In genomic region chr22:41110968-41111367, GRCh38 we compare ENCODE assay signal across 20 cellular contexts. TPM values are rescaled to one million over a fixed set of nuclear protein-coding genes. Genes with fewer than 3 reads are reported as not detected.
DNase-seq lines count a peak whose midpoint lies in the region; ATAC-seq and TF ChIP-seq lines count a peak whose summit lies in the region.
"Had no signal": no experiment of that assay in that cellular context is flagged by ENCODE, and none has a peak within 500 bp of the region (broad histone marks: within the 10 kb centered on the region; RNA-seq: fewer than 3 reads in every experiment).

No MANE protein-coding gene starts in this region.

- peaks cover 0 to 5% of the 10 kb centered on the region in 2 donors for H3K9me3 ChIP-seq in neuronal stem cell (replicated peaks in 1 of 2; ENCODE audit: control insufficient read depth in 2 of 2, insufficient read depth in 1 of 2, low read depth in 1 of 2, low read length in 2 of 2)
- no peaks in the 10 kb centered on the region for H3K9me3 ChIP-seq in psoas muscle
- H3K9me3 ChIP-seq: BE2C had no signal

- peak overlapping the region; percentile 21 for H3K4me3 Mint-ChIP-seq in central memory CD8-positive, alpha-beta T cell
- H3K4me3 Mint-ChIP-seq: GM23338, H9 had no signal

- H4K8ac ChIP-seq in neuronal stem cell (ENCODE audit: low read depth, low read length): no peak overlapping the region

- no peak overlapping the region for H2BK15ac ChIP-seq in neuronal stem cell (ENCODE audit: low read length)

- no peak for ATAC-seq in central memory CD8-positive, alpha-beta T cell (replicated peaks; ENCODE audit: extremely low read depth, poor library complexity, severe bottlenecking)
- ATAC-seq in psoas muscle: peak; percentile 75 to 83 (median 80)
- ATAC-seq in HG03139 (IDR thresholded peaks at IDR 0.05; ENCODE audit: unreplicated experiment): no peak
- ATAC-seq: GM12878, GM23338, HCT116 had no signal

- H2AK5ac ChIP-seq in neuronal stem cell (ENCODE audit: low read depth, low read length): no peak overlapping the region

- H3K9me3 Mint-ChIP-seq in central memory CD8-positive, alpha-beta T cell: no peaks in the 10 kb centered on the region
- H3K9me3 Mint-ChIP-seq: CD14-positive monocyte; CD4-positive, alpha-beta T cell; CD8-positive, alpha-beta memory T cell; GM23338; H9 had no signal

- no peak overlapping the region for H3K14ac ChIP-seq in neuronal stem cell (ENCODE audit: low read length)

- H3K27ac ChIP-seq in neuronal stem cell (replicated peaks; ENCODE audit: low read length) (no peak overlapping the region), psoas muscle (peak overlapping the region; percentile 63)
- H3K27ac ChIP-seq: 22Rv1; BLaER1 treated with 17β-estradiol and CSF1 and Interleukin-3, amounts not matched to agents 10 nM and 100 nM had no signal

- H3K23ac ChIP-seq in neuronal stem cell (ENCODE audit: low read depth, low read length, poor library complexity): peak overlapping the region; percentile 65

- no CpG with 5 or more reads among the region's 10 CpGs for WGBS in neuronal stem cell (ENCODE audit: extremely low coverage in 2 of 2, insufficient read length in 2 of 2, insufficient replicate concordance in 1 of 2), 2 donors
- 23 to 45% (median 32%) methylated on average over 10 of the region's 10 CpGs for WGBS in psoas muscle, 3 donors

- H3K36me3 ChIP-seq in neuronal stem cell (replicated peaks in 1 of 2; ENCODE audit: control insufficient read depth in 2 of 2, insufficient read depth in 2 of 2, low read length in 2 of 2): peaks cover 2 to 77% of the 10 kb centered on the region in 2 donors
- peaks cover 0 to 20% of the 10 kb centered on the region in 2 donors for H3K36me3 ChIP-seq in psoas muscle (ENCODE audit: insufficient read depth in 1 of 2, low read depth in 1 of 2)

- no peak overlapping the region for H2BK120ac ChIP-seq in neuronal stem cell (ENCODE audit: low read depth, low read length)

- H3K4me2 ChIP-seq in neuronal stem cell (ENCODE audit: insufficient read depth, low read length, poor library complexity, severe bottlenecking): no peak overlapping the region
- H3K4me2 ChIP-seq: BLaER1 treated with 17β-estradiol and CSF1 and Interleukin-3, amounts not matched to agents 10 nM and 100 nM; GM23338 had no signal

- no peaks in the 10 kb centered on the region for H3K27me3 Mint-ChIP-seq in central memory CD8-positive, alpha-beta T cell
- H3K27me3 Mint-ChIP-seq: CD4-positive, alpha-beta T cell; CD8-positive, alpha-beta memory T cell had no signal

- no peak overlapping the region for H3K18ac ChIP-seq in neuronal stem cell (ENCODE audit: low read length)

- H3K36me3 Mint-ChIP-seq in central memory CD8-positive, alpha-beta T cell (ENCODE audit: insufficient read depth): peaks cover 37% of the 10 kb centered on the region

- H3K4me1 ChIP-seq in neuronal stem cell (ENCODE audit: control insufficient read depth in 2 of 2, insufficient read depth in 1 of 2, low read depth in 1 of 2, low read length in 2 of 2) (no peaks in the 10 kb centered on the region), psoas muscle (peaks cover 40% of the 10 kb centered on the region)
- H3K4me1 ChIP-seq: BE2C had no signal

- H3K9ac ChIP-seq in neuronal stem cell (ENCODE audit: low read depth, low read length, poor library complexity): no peak overlapping the region
- H3K9ac ChIP-seq: BLaER1 treated with 17β-estradiol and CSF1 and Interleukin-3, amounts not matched to agents 10 nM and 100 nM had no signal

- intact Hi-C loops in psoas muscle (cut with DNase I): no loop called here

- DNase-seq in central memory CD8-positive, alpha-beta T cell (ENCODE audit: low spot score in 2 of 2): no peak
- DNase-seq in neuronal stem cell (ENCODE audit: low spot score) (no peak), psoas muscle (peak in 1 of 2 donors; percentile 64), AML-193 (lab: John Stamatoyannopoulos, UW) (no peak), T1000 (lab: John Stamatoyannopoulos, UW) (no peak)
- DNase-seq: BE2C; CD4-positive, alpha-beta T cell; CD8-positive, alpha-beta memory T cell; DMS 273 treated with DMSO at 0.1 percent for 48 hours; DMS79; EL; GDM1; H9 had no signal

- no peak overlapping the region for H2AFZ ChIP-seq in neuronal stem cell (ENCODE audit: low read length)
- H2AFZ ChIP-seq: GM23338 had no signal

- H3K4me1 Mint-ChIP-seq in central memory CD8-positive, alpha-beta T cell: peaks cover 62% of the 10 kb centered on the region

- no peak overlapping the region for H4K91ac ChIP-seq in neuronal stem cell (ENCODE audit: low read depth, low read length, poor library complexity)

- H3K27ac Mint-ChIP-seq in central memory CD8-positive, alpha-beta T cell (ENCODE audit: low read depth): peak overlapping the region; percentile 51
- H3K27ac Mint-ChIP-seq: GM23338 had no signal

- H3K79me1 ChIP-seq in neuronal stem cell (ENCODE audit: low read depth, low read length): peaks cover 1% of the 10 kb centered on the region

- H3K4me3 ChIP-seq in neuronal stem cell (ENCODE audit: low read length in 2 of 2) (no peak overlapping the region), psoas muscle (no peak overlapping the region)
- H3K4me3 ChIP-seq: BLaER1 treated with 17β-estradiol and CSF1 and Interleukin-3, amounts not matched to agents 10 nM and 100 nM; GM12878; GM23338 had no signal

- H2BK12ac ChIP-seq in neuronal stem cell (ENCODE audit: low read length): no peak overlapping the region

- no peak overlapping the region for H3K4ac ChIP-seq in neuronal stem cell (ENCODE audit: low read length)

- H2BK5ac ChIP-seq in neuronal stem cell (ENCODE audit: low read length): no peak overlapping the region

- TF ChIP-seq CTCF in psoas muscle (IDR thresholded peaks at IDR 0.05): no peak

- H3K27me3 ChIP-seq in neuronal stem cell (ENCODE audit: control insufficient read depth in 3 of 3, insufficient read depth in 3 of 3, low read depth in 1 of 3, low read length in 3 of 3): no peaks in the 10 kb centered on the region
- H3K27me3 ChIP-seq in psoas muscle (ENCODE audit: insufficient read depth in 3 of 3, low read length in 2 of 3): no peaks in the 10 kb centered on the region
- H3K27me3 ChIP-seq: BE2C; BLaER1 treated with 17β-estradiol and CSF1 and Interleukin-3, amounts not matched to agents 10 nM and 100 nM had no signal

RNA-seq across cellular contexts. Expression of gene EP300, which starts 18.6 kb away (rescaled TPM):
- polyA plus RNA-seq in neuronal stem cell (2013, experiment 1 of 2): 19.7 TPM
- 21.9 TPM for polyA plus RNA-seq in neuronal stem cell (2013, experiment 2 of 2)
- 10 to 100 TPM; 31.0 to 40.7 (median 35.3) TPM for total RNA-seq in psoas muscle
- 10 to 100 TPM in 1 of 3 donors, 1 to 10 TPM in 2; 6.2 to 20.5 (median 7.0) TPM for polyA plus RNA-seq in psoas muscle

Comparison
In these comparisons a context has a peak if more than half of its experiments do, and no peak if none do; other contexts are left out.
1. ATAC-seq: peak in psoas muscle (4 of 4); none in central memory CD8-positive, alpha-beta T cell (single experiment) and HG03139 (single experiment).